ENCODE assay signal across 9 cellular contexts in the genomic region with DNA sequence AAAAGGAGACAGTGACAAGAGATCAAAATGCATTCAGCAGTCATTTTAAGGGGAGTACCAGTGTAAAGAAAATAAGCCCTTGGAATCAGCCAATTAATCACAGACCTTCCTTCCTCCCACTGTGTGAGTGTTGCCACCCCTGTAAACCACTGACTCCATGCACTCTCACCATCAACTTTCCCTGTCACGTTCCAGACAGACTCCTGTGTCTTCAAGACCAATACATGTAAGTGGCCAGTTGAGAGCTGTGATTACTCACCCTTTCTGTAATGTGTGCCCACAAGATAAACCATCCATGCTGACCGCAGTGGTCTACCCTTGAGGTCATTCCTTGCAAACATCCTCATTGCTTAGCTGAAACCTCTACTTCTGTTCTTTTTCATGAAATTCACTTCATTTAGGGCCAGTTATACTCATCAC.
A peak's percentile ranks its signal among the peaks of the same experiment; 100 is the strongest.
DNase-seq lines count a peak whose midpoint lies in the region; TF ChIP-seq lines count a peak whose summit lies in the region.
"Had no signal": no experiment of that assay in that cellular context is flagged by ENCODE, and none has a peak within 500 bp of the region (broad histone marks: within the 10 kb centered on the region; RNA-seq: fewer than 3 reads in every experiment).

No MANE protein-coding gene starts in this region.

- H3K27ac ChIP-seq in skeletal muscle tissue (ENCODE audit: low read depth, low read length), result peak overlapping the region; percentile 7
- H3K27ac ChIP-seq: neutrophil had no signal

- DNase-seq in HCEC 1CT, result peak; percentile 93
- peak; percentile 34 for DNase-seq in SK-MEL-5 (ENCODE audit: low read depth, low spot score)
- DNase-seq in fibroblast of pulmonary artery (ENCODE audit: low read depth), result peak; percentile 91
- DNase-seq in ureter (ENCODE audit: low spot score), result no peak
- no peak for DNase-seq in activated CD8-positive, alpha-beta memory T cell treated with anti-CD3 and anti-CD28 coated beads, Interleukin-2, amount 50 U/mL, for 48 hours
- no peak for DNase-seq in activated CD4-positive, alpha-beta T cell treated with anti-CD3 and anti-CD28 coated beads for 1 hour
- no peak for DNase-seq in activated naive CD4-positive, alpha-beta T cell treated with Interleukin-2 at 50 U/mL for 16 hours

- H3K4me3 ChIP-seq in fibroblast of pulmonary artery (replicated peaks; ENCODE audit: low read depth, low read length) (no peak overlapping the region), skeletal muscle tissue (ENCODE audit: low read length in 3 of 3) (no peak overlapping the region)

- H3K36me3 ChIP-seq in skeletal muscle tissue (ENCODE audit: control insufficient read depth in 3 of 3, insufficient read depth in 3 of 3, low read length in 3 of 3), result no peaks in the 10 kb centered on the region
- H3K36me3 ChIP-seq: neutrophil had no signal

- H3K27me3 ChIP-seq in skeletal muscle tissue (ENCODE audit: control insufficient read depth in 3 of 3, insufficient read depth in 3 of 3, low read length in 3 of 3), result no peaks in the 10 kb centered on the region
- H3K27me3 ChIP-seq: neutrophil had no signal

- H3K4me1 ChIP-seq in skeletal muscle tissue (ENCODE audit: control insufficient read depth in 3 of 3, insufficient read depth in 3 of 3, low read length in 3 of 3), result peaks cover 11 to 36% (median 25%) of the 10 kb centered on the region in 3 donors

- in situ Hi-C loops in SK-MEL-5 (cut with HindIII; ENCODE audit: low pct_unique_long_range_greater_than_20kb, low sequenced_read_pairs), result no loop called here

- no peaks in the 10 kb centered on the region for H3K9me3 ChIP-seq in skeletal muscle tissue (ENCODE audit: control insufficient read depth in 3 of 3, low read length in 3 of 3)
- H3K9me3 ChIP-seq: neutrophil had no signal

- no peak overlapping the region for H3K9ac ChIP-seq in skeletal muscle tissue (ENCODE audit: low read depth in 1 of 3, low read length in 3 of 3)

- no peak for TF ChIP-seq CTCF in fibroblast of pulmonary artery (IDR thresholded peaks at IDR 0.05; ENCODE audit: low read length, missing control alignments)

Comparison
In these comparisons a context has a peak if more than half of its experiments do, and no peak if none do; other contexts are left out.
1. DNase-seq: peak in HCEC 1CT (single experiment), SK-MEL-5 (single experiment) and fibroblast of pulmonary artery (single experiment); none in ureter (single experiment), activated CD8-positive, alpha-beta memory T cell treated with anti-CD3 and anti-CD28 coated beads, Interleukin-2, amount 50 U/mL, for 48 hours (single experiment), activated CD4-positive, alpha-beta T cell treated with anti-CD3 and anti-CD28 coated beads for 1 hour (single experiment) and activated naive CD4-positive, alpha-beta T cell treated with Interleukin-2 at 50 U/mL for 16 hours (single experiment).